8 cellular contexts compared by ENCODE assay signal in genomic region chr4:78939667-78940008, GRCh38. TPM values are rescaled to one million over a fixed set of nuclear protein-coding genes. Genes with fewer than 3 reads are reported as not detected.
DNase-seq lines count a peak whose midpoint lies in the region; ATAC-seq, FAIRE-seq and TF ChIP-seq lines count a peak whose summit lies in the region.

No MANE protein-coding gene starts in this region.

- peaks cover 31% of the 10 kb centered on the region for H3K79me2 ChIP-seq in astrocyte (ENCODE audit: insufficient read depth, low read length)

- peak overlapping the region; percentile 79 to 91 (median 86); a peak in 21 of 22 replicates for H3K9ac ChIP-seq in BLaER1 treated with 17β-estradiol and CSF1 and Interleukin-3, amounts not matched to agents 10 nM and 100 nM
- peak overlapping the region; percentile 92 for H3K9ac ChIP-seq in astrocyte (ENCODE audit: low read length)

- peaks cover 0 to 17% (median 0%) of the 10 kb centered on the region in 11 experiments; a peak in 3 of 22 replicates for H4K20me1 ChIP-seq in BLaER1 treated with 17β-estradiol and CSF1 and Interleukin-3, amounts not matched to agents 10 nM and 100 nM
- H4K20me1 ChIP-seq in astrocyte (ENCODE audit: insufficient read depth, low read length): peaks cover 7% of the 10 kb centered on the region

- no peak for DNase-seq in astrocyte (ENCODE audit: low read depth)
- DNase-seq in mesothelial cell of epicardium (ENCODE audit: low spot score in 2 of 2, unreplicated experiment in 2 of 2): no peak
- no peak for DNase-seq in HPDE6-E6E7 (ENCODE audit: extremely low spot score)
- DNase-seq in CD1c-positive myeloid dendritic cell (ENCODE audit: extremely low spot score): no peak

- H3K27ac ChIP-seq in BLaER1 treated with 17β-estradiol and CSF1 and Interleukin-3, amounts not matched to agents 10 nM and 100 nM: peak overlapping the region in 8 of 11 experiments; percentile 71 to 83 (median 77); a peak in 14 of 22 replicates
- no peak overlapping the region for H3K27ac ChIP-seq in astrocyte (ENCODE audit: low read depth, low read length)

- peaks cover 27 to 49% (median 29%) of the 10 kb centered on the region in 10 experiments for H3K4me1 ChIP-seq in BLaER1 treated with 17β-estradiol and CSF1 and Interleukin-3, amounts not matched to agents 10 nM and 100 nM
- H3K4me1 ChIP-seq in astrocyte (ENCODE audit: insufficient read depth, low read length): peaks cover 11% of the 10 kb centered on the region

- no peaks in the 10 kb centered on the region for H3K27me3 ChIP-seq in BLaER1 treated with 17β-estradiol and CSF1 and Interleukin-3, amounts not matched to agents 10 nM and 100 nM
- H3K27me3 ChIP-seq in astrocyte (ENCODE audit: insufficient read depth, low read length): peaks cover 4% of the 10 kb centered on the region

- H3K4me2 ChIP-seq in BLaER1 treated with 17β-estradiol and CSF1 and Interleukin-3, amounts not matched to agents 10 nM and 100 nM: peak overlapping the region; percentile 84 to 99 (median 94)
- peak overlapping the region; percentile 98 for H3K4me2 ChIP-seq in astrocyte (ENCODE audit: low read length)

- H3K4me3 Mint-ChIP-seq in astrocyte (ENCODE audit: unreplicated experiment) (peak overlapping the region; percentile 87), mesothelial cell of epicardium (peak overlapping the region; percentile 76)

- FAIRE-seq in astrocyte (lab: Jason Lieb, UNC): no peak

- no peaks in the 10 kb centered on the region for H3K36me3 Mint-ChIP-seq in astrocyte (ENCODE audit: low read depth, unreplicated experiment)
- no peaks in the 10 kb centered on the region for H3K36me3 Mint-ChIP-seq in mesothelial cell of epicardium

- ATAC-seq in GM19372 (IDR thresholded peaks at IDR 0.05; ENCODE audit: low read depth, unreplicated experiment): peak; percentile 9
- ATAC-seq in HG03520 (IDR thresholded peaks at IDR 0.05; ENCODE audit: unreplicated experiment): peak; percentile 11
- ATAC-seq in HG03135 (IDR thresholded peaks at IDR 0.05; ENCODE audit: unreplicated experiment): no peak

- peak overlapping the region; percentile 67 to 99 (median 90) for H3K4me3 ChIP-seq in BLaER1 treated with 17β-estradiol and CSF1 and Interleukin-3, amounts not matched to agents 10 nM and 100 nM
- peak overlapping the region; percentile 91 for H3K4me3 ChIP-seq in astrocyte (ENCODE audit: insufficient read depth, low read depth, low read length)

- H2AFZ ChIP-seq in astrocyte (ENCODE audit: low read depth, low read length): peak overlapping the region; percentile 93

- peaks cover 0 to 16% (median 3%) of the 10 kb centered on the region in 11 experiments; a peak in 4 of 22 replicates for H3K36me3 ChIP-seq in BLaER1 treated with 17β-estradiol and CSF1 and Interleukin-3, amounts not matched to agents 10 nM and 100 nM
- H3K36me3 ChIP-seq in astrocyte (ENCODE audit: insufficient read depth, low read length): no peaks in the 10 kb centered on the region

- peak overlapping the region; percentile 63 for H3K27ac Mint-ChIP-seq in astrocyte (ENCODE audit: unreplicated experiment)
- H3K27ac Mint-ChIP-seq in mesothelial cell of epicardium: peak overlapping the region; percentile 51

- H3K9me3 ChIP-seq in BLaER1 treated with 17β-estradiol and CSF1 and Interleukin-3, amounts not matched to agents 10 nM and 100 nM (replicated peaks in 1 of 11): no peaks in the 10 kb centered on the region
- H3K9me3 ChIP-seq in astrocyte (ENCODE audit: insufficient read depth, low read depth, low read length): no peaks in the 10 kb centered on the region

- H3K9me3 Mint-ChIP-seq in astrocyte (ENCODE audit: unreplicated experiment): no peaks in the 10 kb centered on the region
- no peaks in the 10 kb centered on the region for H3K9me3 Mint-ChIP-seq in mesothelial cell of epicardium

- no peaks in the 10 kb centered on the region for H3K4me1 Mint-ChIP-seq in astrocyte (ENCODE audit: low read depth, unreplicated experiment)
- H3K4me1 Mint-ChIP-seq in mesothelial cell of epicardium: peaks cover 23% of the 10 kb centered on the region

- H3K27me3 Mint-ChIP-seq in astrocyte (ENCODE audit: low read depth, unreplicated experiment): peaks cover 8% of the 10 kb centered on the region
- H3K27me3 Mint-ChIP-seq in mesothelial cell of epicardium (ENCODE audit: low read depth): peaks cover 25% of the 10 kb centered on the region

- TF ChIP-seq CTCF in astrocyte (IDR thresholded peaks at IDR 0.05; ENCODE audit: insufficient read depth, low read depth, low read length) (no peak), mesothelial cell of epicardium (IDR thresholded peaks at IDR 0.05; ENCODE audit: unreplicated experiment) (no peak)

RNA-seq across cellular contexts. Expression of gene PAQR3, which starts 0.4 kb away (rescaled TPM):
- total RNA-seq in astrocyte (23.9 and 29.0 TPM in 2 replicates), mesothelial cell of epicardium (18.0 to 21.2 TPM (median 19.8 TPM) in 3 replicates)
